Comparison of ENCODE assay signal across 1 cellular context in the genomic region with DNA sequence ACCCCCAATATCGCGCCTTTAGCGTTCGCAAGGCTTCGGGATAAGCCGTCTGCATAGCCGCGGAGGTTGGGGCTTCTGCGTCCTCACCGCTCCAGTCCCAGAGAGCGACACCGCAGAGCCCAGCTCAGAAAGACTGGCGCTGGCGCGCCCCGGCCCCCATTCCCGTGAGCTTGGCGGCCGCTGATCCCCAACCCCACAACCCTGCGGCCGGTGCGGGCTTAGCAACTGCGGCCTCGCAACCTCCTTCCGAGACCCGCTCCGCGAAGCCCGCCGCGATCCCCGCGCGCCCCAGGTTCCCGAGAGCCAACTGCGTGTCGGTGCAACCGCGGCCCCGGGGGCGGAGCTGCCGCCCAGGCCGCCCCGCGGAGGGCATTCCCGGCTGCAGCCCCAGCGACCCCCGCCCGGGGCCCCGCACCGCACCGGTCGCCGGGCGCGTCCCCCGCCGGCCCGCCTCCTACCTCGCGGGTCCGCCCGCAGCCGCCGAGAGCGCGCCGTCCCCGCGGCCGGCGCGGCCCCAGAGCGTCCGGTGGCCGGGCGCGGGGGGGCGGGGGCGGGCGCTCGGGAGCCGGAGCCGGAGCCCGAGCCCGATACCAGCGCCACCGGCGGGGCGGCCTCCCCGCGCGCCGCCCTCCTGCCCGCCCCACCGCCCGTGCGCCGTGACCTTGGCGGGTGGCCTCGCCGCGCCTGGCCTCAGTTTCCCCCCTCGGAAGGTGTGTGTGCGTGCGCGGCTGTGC.
TF ChIP-seq lines count a peak whose summit lies in the region.

No MANE protein-coding gene starts in this region.

TF ChIP-seq in HepG2, 621 proteins besides CTCF, POLR2A, EP300 and RAD21 (continued from another document):
- peak; percentile 62 for TF ChIP-seq UBTF (CRISPR knock-in tag; IDR thresholded peaks at IDR 0.05)
- no peak for TF ChIP-seq YEATS2 (CRISPR knock-in tag; IDR thresholded peaks at IDR 0.05; ENCODE audit: borderline replicate concordance)
- peak; percentile 16; the same call in 1 of the 2 replicates for TF ChIP-seq ZFY (CRISPR knock-in tag; IDR thresholded peaks at IDR 0.05)
- TF ChIP-seq SMARCC2 (IDR thresholded peaks at IDR 0.05), result no peak
- TF ChIP-seq HHEX (CRISPR knock-in tag; IDR thresholded peaks at IDR 0.05), result no peak
- TF ChIP-seq, protein P1, sequence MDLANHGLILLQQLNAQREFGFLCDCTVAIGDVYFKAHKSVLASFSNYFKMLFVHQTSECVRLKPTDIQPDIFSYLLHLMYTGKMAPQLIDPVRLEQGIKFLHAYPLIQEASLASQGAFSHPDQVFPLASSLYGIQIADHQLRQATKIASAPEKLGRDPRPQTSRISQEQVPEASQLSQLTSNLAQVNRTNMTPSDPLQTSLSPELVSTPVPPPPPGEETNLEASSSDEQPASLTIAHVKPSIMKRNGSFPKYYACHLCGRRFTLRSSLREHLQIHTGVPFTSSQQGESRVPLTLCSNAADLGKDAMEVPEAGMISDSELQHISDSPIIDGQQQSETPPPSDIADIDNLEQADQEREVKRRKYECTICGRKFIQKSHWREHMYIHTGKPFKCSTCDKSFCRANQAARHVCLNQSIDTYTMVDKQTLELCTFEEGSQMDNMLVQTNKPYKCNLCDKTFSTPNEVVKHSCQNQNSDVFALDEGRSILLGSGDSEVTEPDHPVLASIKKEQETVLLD (CRISPR knock-in tag; IDR thresholded peaks at IDR 0.05; ENCODE audit: low read depth), result 0 out of 2 replicates have a peak, but pooled peaks have one; percentile 2
- TF ChIP-seq MEIS2 (CRISPR knock-in tag; IDR thresholded peaks at IDR 0.05), result 0 out of 2 replicates have a peak, but pooled peaks have one; percentile 45
